23 cellular contexts compared by ENCODE assay signal in the genomic region with DNA sequence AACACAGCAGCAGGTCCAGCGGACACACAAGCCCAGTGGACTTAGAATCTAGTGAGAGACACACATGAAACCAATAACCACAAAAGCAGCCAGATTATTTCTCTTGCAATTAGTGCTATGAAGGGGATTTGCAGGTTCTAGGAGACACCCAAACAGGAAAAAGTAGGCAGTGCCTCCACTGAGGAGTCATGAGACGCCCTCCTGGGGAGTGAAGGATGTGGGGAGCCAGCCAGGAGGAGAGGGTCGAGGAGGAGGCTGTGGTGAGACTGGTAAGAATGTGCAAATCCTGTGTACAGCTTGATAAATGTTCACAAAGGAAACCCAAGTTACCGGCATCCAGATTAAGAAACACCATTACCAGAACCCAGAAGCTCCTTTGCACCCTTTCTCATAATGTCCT. TPM values are rescaled to one million over a fixed set of nuclear protein-coding genes. Genes with fewer than 3 reads are reported as not detected.
"Had no signal": no experiment of that assay in that cellular context is flagged by ENCODE, and none has a peak within 500 bp of the region (broad histone marks: within the 10 kb centered on the region; RNA-seq: fewer than 3 reads in every experiment).

No MANE protein-coding gene starts in this region.

- H3K4me1 ChIP-seq: adrenal gland had no signal

- H3K36me3 ChIP-seq: adrenal gland, MG63 had no signal

- ATAC-seq: activated CD8-positive, alpha-beta T cell treated with anti-CD3 and anti-CD28 coated beads for 36 hours; T-helper 17 cell had no signal

- H3K27ac ChIP-seq: adrenal gland, KMS-11 had no signal

- DNase-seq: activated CD4-positive, CD25-positive, alpha-beta regulatory T cell; activated CD8-positive, alpha-beta memory T cell treated with anti-CD3 and anti-CD28 coated beads, Interleukin-2, amount 50 U/mL, for 4 hours; activated CD8-positive, alpha-beta T cell treated with anti-CD3 and anti-CD28 coated beads for 36 hours; activated naive CD4-positive, alpha-beta T cell treated with anti-CD3 and anti-CD28 coated beads, Interleukin-2, amount 50 U/mL, for 16 hours; activated naive CD8-positive, alpha-beta T cell treated with anti-CD3 and anti-CD28 coated beads, Interleukin-2, amount 10 ng/mL, durations not matched to agents 7 days and 5 days; adrenal gland; anterior cingulate cortex; MG63; MV-4-11; NCI-H1092 treated with DMSO at 0.1 percent for 48 hours; NCI-H1417 treated with DMSO at 0.1 percent for 48 hours; NCI-H1694; NCI-H2029; NCI-H2107; NCI-H2171 treated with DMSO at 0.1 percent for 48 hours; NCI-H345; NCI-H510A; NCI-H526 treated with DMSO at 0.1 percent for 48 hours; SHP77 treated with DMSO at 0.1 percent for 48 hours; T-helper 17 cell; T-helper 9 cell had no signal

- H3K9me3 ChIP-seq: adrenal gland, MG63 had no signal

- H3K27me3 ChIP-seq: adrenal gland had no signal

- H3K4me3 ChIP-seq: adrenal gland, MG63 had no signal

RNA-seq across cellular contexts. Expression of gene CAPN13, which starts 2.7 kb away (rescaled TPM):
- total RNA-seq: activated CD8-positive, alpha-beta T cell treated with anti-CD3 and anti-CD28 coated beads for 36 hours; activated naive CD8-positive, alpha-beta T cell treated with anti-CD3 and anti-CD28 coated beads, Interleukin-2, amount 10 ng/mL, durations not matched to agents 7 days and 5 days; SK-MEL-5; T-helper 17 cell had no signal
